In genomic region chr11:111429066-111429506, GRCh38 we compare ENCODE assay signal across 8 cellular contexts. TPM values are rescaled to one million over a fixed set of nuclear protein-coding genes. Genes with fewer than 3 reads are reported as not detected.
DNase-seq lines count a peak whose midpoint lies in the region; ATAC-seq lines count a peak whose summit lies in the region.

No MANE protein-coding gene starts in this region.

- no peaks in the 10 kb centered on the region for H3K36me3 ChIP-seq in NT2/D1 (ENCODE audit: insufficient read depth, insufficient read length, low read length)

- intact Hi-C loops in Right ventricle myocardium inferior (cut with DNase I): no loop called here

- ATAC-seq in HG02981 (IDR thresholded peaks at IDR 0.05; ENCODE audit: unreplicated experiment) (peak; percentile 65), Right ventricle myocardium inferior (peak; percentile 65)
- peak in 1 of 2 donors; percentile 43 for ATAC-seq in activated T-cell treated with anti-CD3 and anti-CD28 coated beads, Interleukin-2, amount 50 U/mL, for 4 hours

- H3K27me3 Mint-ChIP-seq in activated T-cell treated with anti-CD3 and anti-CD28 coated beads, Interleukin-2, amount 50 U/mL, for 4 hours (ENCODE audit: low read depth): peaks cover 4% of the 10 kb centered on the region

- no peak overlapping the region for H3K4me3 ChIP-seq in NT2/D1 (ENCODE audit: insufficient read length, low read depth)

- no peaks in the 10 kb centered on the region for H3K36me3 Mint-ChIP-seq in activated T-cell treated with anti-CD3 and anti-CD28 coated beads, Interleukin-2, amount 50 U/mL, for 4 hours (ENCODE audit: insufficient read depth)

- no peaks in the 10 kb centered on the region for H3K4me1 Mint-ChIP-seq in activated T-cell treated with anti-CD3 and anti-CD28 coated beads, Interleukin-2, amount 50 U/mL, for 4 hours (ENCODE audit: low read depth)

- H3K9ac ChIP-seq in NT2/D1 (ENCODE audit: insufficient read length, low read depth): no peak overlapping the region

- no peaks in the 10 kb centered on the region for H3K9me3 ChIP-seq in NT2/D1 (ENCODE audit: insufficient read depth, low read length)

- H3K9me3 Mint-ChIP-seq in activated T-cell treated with anti-CD3 and anti-CD28 coated beads, Interleukin-2, amount 50 U/mL, for 4 hours: no peaks in the 10 kb centered on the region

- no peaks in the 10 kb centered on the region for H3K4me1 ChIP-seq in NT2/D1 (ENCODE audit: insufficient read depth, insufficient read length)

- no peak overlapping the region for H3K4me3 Mint-ChIP-seq in activated T-cell treated with anti-CD3 and anti-CD28 coated beads, Interleukin-2, amount 50 U/mL, for 4 hours

- no peaks in the 10 kb centered on the region for H3K27me3 ChIP-seq in NT2/D1 (ENCODE audit: insufficient read depth, insufficient read length)

- DNase-seq in activated gamma-delta T cell treated with Interleukin-2 at 50 U/mL for 16 hours (peak; percentile 30), activated gamma-delta T cell (lab: John Stamatoyannopoulos, UW) (no peak), NT2/D1 (ENCODE audit: low read depth, low spot score) (peak; percentile 60), Right ventricle myocardium inferior (ENCODE audit: missing footprints) (no peak), DMS153 (lab: John Stamatoyannopoulos, UW) (no peak)
- peak; percentile 57 for DNase-seq in activated T-cell treated with anti-CD3 and anti-CD28 coated beads, Interleukin-2, amount 50 U/mL, for 4 hours
- peak; percentile 38 to 74 for DNase-seq in stimulated activated CD4-positive, alpha-beta T cell treated with anti-CD3 and anti-CD28 coated beads, Interleukin-12 subunit alpha, Interleukin-12 subunit beta, amount 100 ng/mL, for 24 hours (ENCODE audit: low read depth in 2 of 2)

RNA-seq across cellular contexts. Expression of gene POU2AF1, which starts 50.0 kb away (rescaled TPM):
- total RNA-seq in activated T-cell treated with anti-CD3 and anti-CD28 coated beads, Interleukin-2, amount 50 U/mL, for 4 hours: 10 to 100 TPM in 1 of 3 donors, 1 to 10 TPM in 2; 4.3 to 10.8 (median 7.5) TPM
- 0.24 TPM for total RNA-seq in Right ventricle myocardium inferior

Comparison
In these comparisons a context has a peak if more than half of its experiments do, and no peak if none do; other contexts are left out.
1. DNase-seq: peak in activated gamma-delta T cell treated with Interleukin-2 at 50 U/mL for 16 hours (single experiment), NT2/D1 (single experiment), activated T-cell treated with anti-CD3 and anti-CD28 coated beads, Interleukin-2, amount 50 U/mL, for 4 hours (single experiment) and stimulated activated CD4-positive, alpha-beta T cell treated with anti-CD3 and anti-CD28 coated beads, Interleukin-12 subunit alpha, Interleukin-12 subunit beta, amount 100 ng/mL, for 24 hours (2 of 2); none in activated gamma-delta T cell (single experiment), Right ventricle myocardium inferior (single experiment) and DMS153 (single experiment).